Comparison of ENCODE assay signal across 9 cellular contexts in genomic region chr3:49906004-49906860, GRCh38. TPM values are rescaled to one million over a fixed set of nuclear protein-coding genes. Genes with fewer than 3 reads are reported as not detected.
DNase-seq lines count a peak whose midpoint lies in the region; ATAC-seq and TF ChIP-seq lines count a peak whose summit lies in the region.
"Had no signal": no experiment of that assay in that cellular context is flagged by ENCODE, and none has a peak within 500 bp of the region (broad histone marks: within the 10 kb centered on the region; RNA-seq: fewer than 3 reads in every experiment).

No MANE protein-coding gene starts in this region.

- peak; percentile 73 for DNase-seq in COLO829 (ENCODE audit: low spot score)
- peak; percentile 57 for DNase-seq in HT1080 (ENCODE audit: low read depth)
- peak in 37 of 61 donors; percentile 6 to 79 (median 34) for DNase-seq in caudate nucleus (lab: John Stamatoyannopoulos, UW)
- peak; percentile 69 for DNase-seq in kidney tubule cell (ENCODE audit: low spot score)
- DNase-seq in stimulated activated CD4-positive, alpha-beta T cell treated with anti-CD3 and anti-CD28 coated beads, Interleukin-4, amount 100 ng/mL, for 1 hour = peak; percentile 57
- DNase-seq in NCI-H187 treated with DMSO at 0.1 percent for 48 hours (lab: John Stamatoyannopoulos, UW) = no peak

- H3K4me3 ChIP-seq in WI38 (ENCODE audit: low read depth, low read length) = peak overlapping the region; percentile 20

- peak; percentile 63 for TF ChIP-seq CTCF in WI38 (IDR thresholded peaks at IDR 0.05; ENCODE audit: low read depth, low read length)

- no peak for ATAC-seq in HG02623 (IDR thresholded peaks at IDR 0.05; ENCODE audit: unreplicated experiment)

- peak overlapping the region; percentile 13 for H3K27ac ChIP-seq in caudate nucleus (ENCODE audit: low read depth, low read length)

RNA-seq across cellular contexts. Expression of gene MST1R, which starts 2.6 kb away (rescaled TPM):
- 1.2 TPM in 2 replicates for total RNA-seq in HT1080 (2014; rRNA removed; shearing (Covaris generic))
- polyA plus RNA-seq in HT1080 (2015; cell fraction: cytosol; rRNA removed) = 0.38 and 0.86 TPM in 2 replicates
- 1.7 and 2.0 TPM in 2 replicates for polyA plus RNA-seq in HT1080 (2015; cell fraction: nucleus; rRNA removed)

RNA-seq across cellular contexts. Expression of gene MON1A, which starts 23.4 kb away (rescaled TPM):
- total RNA-seq in HT1080 (2014; rRNA removed; shearing (Covaris generic)) = 24.0 and 31.1 TPM in 2 replicates
- 17.5 and 17.9 TPM in 2 replicates for polyA plus RNA-seq in HT1080 (2015; cell fraction: cytosol; rRNA removed)
- 12.4 and 12.7 TPM in 2 replicates for polyA plus RNA-seq in HT1080 (2015; cell fraction: nucleus; rRNA removed)

RNA-seq across cellular contexts. Expression of gene RBM6, which starts 33.7 kb away (rescaled TPM):
- 34.1 and 43.8 TPM in 2 replicates for total RNA-seq in HT1080 (2014; rRNA removed; shearing (Covaris generic))
- polyA plus RNA-seq in HT1080 (2015; cell fraction: cytosol; rRNA removed) = 27.5 and 30.9 TPM in 2 replicates
- 151 and 163 TPM in 2 replicates for polyA plus RNA-seq in HT1080 (2015; cell fraction: nucleus; rRNA removed)

RNA-seq across cellular contexts. Expression of gene CAMKV, which starts 36.5 kb away (rescaled TPM):
- total RNA-seq in HT1080 (2014; rRNA removed; shearing (Covaris generic)) = 0.23 TPM in 1 of 2 replicates, not detected in the other
- polyA plus RNA-seq in HT1080 (2015; cell fraction: cytosol; rRNA removed) = 0.03 and 0.08 TPM in 2 replicates
- polyA plus RNA-seq in HT1080 (2015; cell fraction: nucleus; rRNA removed) = 0.38 and 0.43 TPM in 2 replicates
- total RNA-seq: T-helper 2 cell treated with Interferon-gamma antibody and Interleukin-4, amounts not matched to agents 100 ng/mL and 5 ng/mL, for 36 hours had no signal

RNA-seq across cellular contexts. Expression of gene TRAIP, which starts 49.9 kb away (rescaled TPM):
- 13.4 and 15.1 TPM in 2 replicates for total RNA-seq in HT1080 (2014; rRNA removed; shearing (Covaris generic))
- polyA plus RNA-seq in HT1080 (2015; cell fraction: cytosol; rRNA removed) = 6.6 and 8.2 TPM in 2 replicates
- 31.1 and 32.4 TPM in 2 replicates for polyA plus RNA-seq in HT1080 (2015; cell fraction: nucleus; rRNA removed)
